8 cellular contexts compared by ENCODE assay signal in genomic region chr22:45318168-45318557, GRCh38. TPM values are rescaled to one million over a fixed set of nuclear protein-coding genes. Genes with fewer than 3 reads are reported as not detected.
DNase-seq lines count a peak whose midpoint lies in the region; ATAC-seq, FAIRE-seq and TF ChIP-seq lines count a peak whose summit lies in the region.

No MANE protein-coding gene starts in this region.

- no peak overlapping the region for H2AK5ac ChIP-seq in H9 (ENCODE audit: insufficient read length, low read length)

- no peak overlapping the region for H2BK12ac ChIP-seq in H9 (ENCODE audit: insufficient read length, low read depth, low read length)

- H3K4ac ChIP-seq in H9 (ENCODE audit: low read depth, low read length), result no peak overlapping the region; the same call in 1 of the 2 replicates

- H3K27ac Mint-ChIP-seq in Caco-2 (ENCODE audit: unreplicated experiment) (peak overlapping the region; percentile 75), H9 (peak overlapping the region in 2 of 3 experiments; percentile 7 to 20; a peak in 3 of 7 replicates)

- ATAC-seq in HG02678 (IDR thresholded peaks at IDR 0.05; ENCODE audit: unreplicated experiment), result no peak

- no peak overlapping the region for H3K14ac ChIP-seq in H9 (ENCODE audit: insufficient read depth, low read length)

- no peak overlapping the region for H2BK5ac ChIP-seq in H9 (ENCODE audit: insufficient read length, low read length)

- H3K9me3 ChIP-seq in Caco-2 (no peaks in the 10 kb centered on the region), H9 (ENCODE audit: control insufficient read depth, low read depth, low read length) (no peaks in the 10 kb centered on the region)

- no peaks in the 10 kb centered on the region for H3K9me3 Mint-ChIP-seq in Caco-2 (ENCODE audit: unreplicated experiment)
- H3K9me3 Mint-ChIP-seq in H9, result no peaks in the 10 kb centered on the region

- no peak overlapping the region for H3K9ac ChIP-seq in H9 (ENCODE audit: extremely low read depth, insufficient read length, low read length)

- POLR2A ChIA-PET in Caco-2 (lab: Charles Lee), result no interaction called here

- peak overlapping the region; percentile 26 for H2BK120ac ChIP-seq in H9 (ENCODE audit: low read depth, low read length, poor library complexity, severe bottlenecking)

- H3K4me2 ChIP-seq in H9 (ENCODE audit: insufficient read depth, insufficient read length, low read length), result no peak overlapping the region

- H3K79me2 ChIP-seq in H9 (ENCODE audit: insufficient read depth, low read length), result no peaks in the 10 kb centered on the region

- H3K36me3 Mint-ChIP-seq in Caco-2 (ENCODE audit: insufficient read depth, unreplicated experiment), result peaks cover 46% of the 10 kb centered on the region
- peaks cover 0 to 11% (median 8%) of the 10 kb centered on the region in 3 experiments; a peak in 5 of 7 replicates for H3K36me3 Mint-ChIP-seq in H9 (ENCODE audit: insufficient read depth in 1 of 3, low read depth in 3 of 3)

- WGBS in H9 (ENCODE audit: extremely low coverage, insufficient read length, low lambda C conversion rate), result no CpG with 5 or more reads among the region's 8 CpGs

- no peak overlapping the region for H2BK20ac ChIP-seq in H9 (ENCODE audit: low read depth, low read length, poor library complexity, severe bottlenecking)

- H3K4me3 ChIP-seq in Caco-2 (ENCODE audit: low read depth, low read length), result no peak overlapping the region

- H4K8ac ChIP-seq in H9 (replicated peaks; ENCODE audit: insufficient read length, low read depth, low read length), result no peak overlapping the region

- BruUV-seq in Caco-2 (replicated peaks; lab: Mats Ljungman, UMichigan), result no TSS peak

- H4K20me1 ChIP-seq in H9 (ENCODE audit: control insufficient read depth, insufficient read depth, insufficient read length), result no peaks in the 10 kb centered on the region

- H4K5ac ChIP-seq in H9 (ENCODE audit: insufficient read length, low read depth, low read length), result no peak overlapping the region

- H4K91ac ChIP-seq in H9 (ENCODE audit: insufficient read length, low read depth, low read length), result no peak overlapping the region

- no peak overlapping the region for H3K27ac ChIP-seq in H9 (ENCODE audit: insufficient read length, low read depth, low read length)

- H3K4me1 Mint-ChIP-seq in Caco-2 (ENCODE audit: low read depth, unreplicated experiment) (peaks cover 31% of the 10 kb centered on the region), H9 (peaks cover 21 to 29% of the 10 kb centered on the region in 2 experiments)

- H3K79me1 ChIP-seq in H9 (ENCODE audit: insufficient read depth, low read depth, low read length, poor library complexity, severe bottlenecking), result peaks cover 5% of the 10 kb centered on the region

- H3K56ac ChIP-seq in H9 (ENCODE audit: insufficient read length, low read depth, low read length), result no peak overlapping the region

- CTCF ChIA-PET in Caco-2 (lab: Charles Lee), result interaction anchor here (1.5 kb wide), 1 partner anchor 45 kb away, joined by 6 read pairs; no protein-coding TSS in a partner anchor

- no peak overlapping the region for H2AFZ ChIP-seq in H9 (ENCODE audit: low read length)

- no peak overlapping the region for H3K23ac ChIP-seq in H9 (ENCODE audit: insufficient read length, low read depth, low read length)

- peaks cover 2% of the 10 kb centered on the region for H3K36me3 ChIP-seq in Caco-2 (ENCODE audit: control insufficient read depth, insufficient read depth, low read length)

- no peak overlapping the region for H3K18ac ChIP-seq in H9 (ENCODE audit: insufficient read length, low read depth, low read length)

- H3K23me2 ChIP-seq in H9 (ENCODE audit: insufficient read length, low read depth, low read length, poor library complexity, severe bottlenecking), result no peaks in the 10 kb centered on the region

- H3K27me3 ChIP-seq in Caco-2 (replicated peaks; ENCODE audit: control insufficient read depth, insufficient read depth, low read length) (no peaks in the 10 kb centered on the region), H9 (ENCODE audit: insufficient read depth, low read length) (no peaks in the 10 kb centered on the region)

- no peak overlapping the region for H3T11ph ChIP-seq in H9 (ENCODE audit: low read length)

- H3K27me3 Mint-ChIP-seq in Caco-2 (ENCODE audit: insufficient read depth, unreplicated experiment), result no peaks in the 10 kb centered on the region
- H3K27me3 Mint-ChIP-seq in H9 (ENCODE audit: low read depth), result no peaks in the 10 kb centered on the region

- H3K4me1 ChIP-seq in Caco-2, result peaks cover 49% of the 10 kb centered on the region
- H3K4me1 ChIP-seq in H9 (ENCODE audit: insufficient read depth, low read length), result no peaks in the 10 kb centered on the region; the same call in 1 of the 2 replicates

- no peak overlapping the region for H2BK15ac ChIP-seq in H9 (ENCODE audit: low read depth, low read length)

- intact Hi-C loops in Caco-2 (cut with micrococcal nuclease; ENCODE audit: unreplicated experiment), result no loop called here

- peak; percentile 59 for FAIRE-seq in endometrium (lab: Jason Lieb, UNC)

- H3K4me3 Mint-ChIP-seq in Caco-2 (ENCODE audit: unreplicated experiment) (no peak overlapping the region), H9 (no peak overlapping the region)

- TF ChIP-seq CTCF in Caco-2 (IDR thresholded peaks at IDR 0.05; ENCODE audit: insufficient read depth in 1 of 2, low read depth in 1 of 2, low read length in 1 of 2, severe bottlenecking in 1 of 2, unreplicated experiment in 1 of 2), result no peak
- TF ChIP-seq CTCF in H9 (conservative IDR thresholded peaks at IDR 0.05), result no peak

- DNase-seq in Caco-2 (no peak), H9 (no peak), NCI-H345 treated with DMSO at 0.1 percent for 48 hours (lab: John Stamatoyannopoulos, UW; ENCODE audit: unreplicated experiment) (peak; percentile 51), myocyte (ENCODE audit: low read depth) (peak; percentile 63)
- DNase-seq in activated CD8-positive, alpha-beta memory T cell treated with anti-CD3 and anti-CD28 coated beads, Interleukin-2, amount 50 U/mL, for 1 hour (ENCODE audit: extremely low read depth), result peak; percentile 84
- peak; percentile 90 for DNase-seq in stimulated activated CD8-positive, alpha-beta memory T cell treated with anti-CD3 and anti-CD28 coated beads, Interleukin-4, amount 100 ng/mL, for 48 hours

RNA-seq across cellular contexts. Expression of gene FAM118A, which starts 8.4 kb away (rescaled TPM):
- total RNA-seq in Caco-2 (2022) (120 and 131 TPM in 2 replicates), H9 (2021) (34.3 and 37.9 TPM in 2 replicates), myocyte (12.3 and 12.7 TPM in 2 replicates)
- polyA plus RNA-seq in myocyte (2012), result 13.7 TPM

RNA-seq across cellular contexts. Expression of gene UPK3A, which starts 33.4 kb away (rescaled TPM):
- total RNA-seq in Caco-2 (2022), result 1.9 and 2.0 TPM in 2 replicates
- total RNA-seq in H9 (2021), result not detected in 2 replicates
- total RNA-seq in myocyte, result not detected in 2 replicates
- polyA plus RNA-seq in myocyte (2012), result not detected

Comparison
In these comparisons a context has a peak if more than half of its experiments do, and no peak if none do; other contexts are left out.
1. DNase-seq: peak in NCI-H345 treated with DMSO at 0.1 percent for 48 hours (single experiment), activated CD8-positive, alpha-beta memory T cell treated with anti-CD3 and anti-CD28 coated beads, Interleukin-2, amount 50 U/mL, for 1 hour (single experiment), myocyte (single experiment) and stimulated activated CD8-positive, alpha-beta memory T cell treated with anti-CD3 and anti-CD28 coated beads, Interleukin-4, amount 100 ng/mL, for 48 hours (single experiment); none in Caco-2 (0 of 2) and H9 (single experiment).